Comparison of ENCODE assay signal across 1 cellular context in the genomic region with DNA sequence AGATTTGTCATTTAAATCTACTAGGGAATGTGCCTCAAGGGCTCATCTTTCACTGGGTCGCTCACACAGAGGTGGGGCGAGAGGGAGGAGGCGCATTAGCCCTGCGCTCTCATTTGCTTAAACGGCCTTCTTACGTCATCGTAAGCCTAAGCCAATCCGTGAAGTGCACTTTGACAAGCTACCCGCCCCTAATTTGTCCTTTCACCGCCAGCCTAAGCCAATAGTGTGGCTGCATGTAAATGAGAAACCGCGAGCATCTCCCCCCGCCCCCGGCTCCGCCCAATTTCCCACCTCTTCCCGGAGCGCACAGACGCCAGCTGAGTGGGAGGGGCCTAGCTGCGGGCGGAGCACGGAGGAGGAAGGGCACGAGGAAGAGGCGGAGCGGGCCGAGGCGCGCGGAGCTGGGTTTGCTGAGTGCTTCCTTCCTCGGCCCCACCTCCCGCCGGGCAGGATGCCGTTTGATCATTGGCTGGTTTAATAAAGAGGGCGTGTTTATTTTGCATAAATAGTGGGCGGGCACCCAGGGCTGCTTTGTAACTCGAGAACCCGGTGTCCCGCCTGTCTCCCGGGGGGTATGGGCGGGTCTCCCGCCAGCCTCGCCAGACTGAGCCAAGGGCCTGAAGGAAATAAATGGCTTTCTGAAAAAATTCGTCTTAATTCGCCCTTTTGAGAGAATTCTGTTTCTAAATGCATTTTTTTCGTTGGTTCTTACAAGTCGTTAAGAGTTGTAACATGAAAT.
TF ChIP-seq lines count a peak whose summit lies in the region.

No MANE protein-coding gene starts in this region.

TF ChIP-seq in HepG2, 621 proteins besides CTCF, POLR2A, EP300 and RAD21 (continued from another document):
- TF ChIP-seq, protein P1, sequence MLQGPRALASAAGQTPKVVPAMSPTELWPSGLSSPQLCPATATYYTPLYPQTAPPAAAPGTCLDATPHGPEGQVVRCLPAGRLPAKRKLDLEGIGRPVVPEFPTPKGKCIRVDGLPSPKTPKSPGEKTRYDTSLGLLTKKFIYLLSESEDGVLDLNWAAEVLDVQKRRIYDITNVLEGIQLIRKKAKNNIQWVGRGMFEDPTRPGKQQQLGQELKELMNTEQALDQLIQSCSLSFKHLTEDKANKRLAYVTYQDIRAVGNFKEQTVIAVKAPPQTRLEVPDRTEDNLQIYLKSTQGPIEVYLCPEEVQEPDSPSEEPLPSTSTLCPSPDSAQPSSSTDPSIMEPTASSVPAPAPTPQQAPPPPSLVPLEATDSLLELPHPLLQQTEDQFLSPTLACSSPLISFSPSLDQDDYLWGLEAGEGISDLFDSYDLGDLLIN (CRISPR knock-in tag; IDR thresholded peaks at IDR 0.05; ENCODE audit: borderline replicate concordance), result no peak
- TF ChIP-seq, protein P2, sequence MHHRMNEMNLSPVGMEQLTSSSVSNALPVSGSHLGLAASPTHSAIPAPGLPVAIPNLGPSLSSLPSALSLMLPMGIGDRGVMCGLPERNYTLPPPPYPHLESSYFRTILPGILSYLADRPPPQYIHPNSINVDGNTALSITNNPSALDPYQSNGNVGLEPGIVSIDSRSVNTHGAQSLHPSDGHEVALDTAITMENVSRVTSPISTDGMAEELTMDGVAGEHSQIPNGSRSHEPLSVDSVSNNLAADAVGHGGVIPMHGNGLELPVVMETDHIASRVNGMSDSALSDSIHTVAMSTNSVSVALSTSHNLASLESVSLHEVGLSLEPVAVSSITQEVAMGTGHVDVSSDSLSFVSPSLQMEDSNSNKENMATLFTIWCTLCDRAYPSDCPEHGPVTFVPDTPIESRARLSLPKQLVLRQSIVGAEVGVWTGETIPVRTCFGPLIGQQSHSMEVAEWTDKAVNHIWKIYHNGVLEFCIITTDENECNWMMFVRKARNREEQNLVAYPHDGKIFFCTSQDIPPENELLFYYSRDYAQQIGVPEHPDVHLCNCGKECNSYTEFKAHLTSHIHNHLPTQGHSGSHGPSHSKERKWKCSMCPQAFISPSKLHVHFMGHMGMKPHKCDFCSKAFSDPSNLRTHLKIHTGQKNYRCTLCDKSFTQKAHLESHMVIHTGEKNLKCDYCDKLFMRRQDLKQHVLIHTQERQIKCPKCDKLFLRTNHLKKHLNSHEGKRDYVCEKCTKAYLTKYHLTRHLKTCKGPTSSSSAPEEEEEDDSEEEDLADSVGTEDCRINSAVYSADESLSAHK (CRISPR knock-in tag; IDR thresholded peaks at IDR 0.05; ENCODE audit: borderline replicate concordance), result no peak
- TF ChIP-seq SCMH1 (CRISPR knock-in tag; IDR thresholded peaks at IDR 0.05; ENCODE audit: borderline replicate concordance) (peak; percentile 60; the same call in 1 of the 2 replicates), U2AF2 (IDR thresholded peaks at IDR 0.05; ENCODE audit: low read depth, low read length) (no peak), ARNT (IDR thresholded peaks at IDR 0.05) (no peak), SALL2 (CRISPR knock-in tag; IDR thresholded peaks at IDR 0.05) (no peak), SP1 (IDR thresholded peaks at IDR 0.05) (no peak), SP1 (CRISPR knock-in tag; IDR thresholded peaks at IDR 0.05) (peak; percentile 39; the same call in 1 of the 2 replicates), PHF8 (CRISPR knock-in tag; IDR thresholded peaks at IDR 0.05) (no peak), ZNF234 (CRISPR knock-in tag; conservative IDR thresholded peaks at IDR 0.05) (no peak)
TF ChIP-seq in HepG2: peak in this region for 12.
